2 cellular contexts compared by ENCODE assay signal in the genomic region with DNA sequence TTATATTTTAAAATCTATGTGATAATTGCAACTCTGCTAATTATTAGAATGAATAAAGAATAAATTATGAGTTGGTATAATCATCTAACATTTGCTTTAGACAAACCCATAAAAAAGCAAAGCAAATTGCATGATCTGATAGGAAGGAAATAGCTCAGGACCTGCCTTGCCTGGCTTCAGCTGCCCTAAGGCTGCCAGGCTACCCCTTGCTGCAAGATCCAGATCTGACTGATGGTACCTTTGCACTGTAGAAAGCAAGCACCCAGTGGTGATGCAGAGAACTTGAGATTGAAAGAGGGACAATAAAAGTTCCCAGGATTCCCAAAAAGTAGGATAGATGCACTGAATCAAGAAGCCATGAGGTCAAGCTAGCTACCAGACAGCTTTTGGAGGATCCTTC.
TF ChIP-seq lines count a peak whose summit lies in the region.

No MANE protein-coding gene starts in this region.

TF ChIP-seq in SK-N-SH, 30 proteins besides CTCF, POLR2A, EP300 and RAD21 (continued from another document):
- TF ChIP-seq, protein P1, sequence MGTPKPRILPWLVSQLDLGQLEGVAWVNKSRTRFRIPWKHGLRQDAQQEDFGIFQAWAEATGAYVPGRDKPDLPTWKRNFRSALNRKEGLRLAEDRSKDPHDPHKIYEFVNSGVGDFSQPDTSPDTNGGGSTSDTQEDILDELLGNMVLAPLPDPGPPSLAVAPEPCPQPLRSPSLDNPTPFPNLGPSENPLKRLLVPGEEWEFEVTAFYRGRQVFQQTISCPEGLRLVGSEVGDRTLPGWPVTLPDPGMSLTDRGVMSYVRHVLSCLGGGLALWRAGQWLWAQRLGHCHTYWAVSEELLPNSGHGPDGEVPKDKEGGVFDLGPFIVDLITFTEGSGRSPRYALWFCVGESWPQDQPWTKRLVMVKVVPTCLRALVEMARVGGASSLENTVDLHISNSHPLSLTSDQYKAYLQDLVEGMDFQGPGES (IDR thresholded peaks at IDR 0.05; ENCODE audit: low read depth, low read length), result no peak
- TF ChIP-seq MXI1 (IDR thresholded peaks at IDR 0.05; ENCODE audit: low read depth, low read length), result 0 out of 2 replicates have a peak, but pooled peaks have one; percentile 17

TF ChIP-seq in SK-N-SH treated with all-trans-retinoic acid at 6 μM for 48 hours, 23 proteins besides CTCF, POLR2A, EP300 and RAD21 (continued from another document):
- TF ChIP-seq, protein P2, sequence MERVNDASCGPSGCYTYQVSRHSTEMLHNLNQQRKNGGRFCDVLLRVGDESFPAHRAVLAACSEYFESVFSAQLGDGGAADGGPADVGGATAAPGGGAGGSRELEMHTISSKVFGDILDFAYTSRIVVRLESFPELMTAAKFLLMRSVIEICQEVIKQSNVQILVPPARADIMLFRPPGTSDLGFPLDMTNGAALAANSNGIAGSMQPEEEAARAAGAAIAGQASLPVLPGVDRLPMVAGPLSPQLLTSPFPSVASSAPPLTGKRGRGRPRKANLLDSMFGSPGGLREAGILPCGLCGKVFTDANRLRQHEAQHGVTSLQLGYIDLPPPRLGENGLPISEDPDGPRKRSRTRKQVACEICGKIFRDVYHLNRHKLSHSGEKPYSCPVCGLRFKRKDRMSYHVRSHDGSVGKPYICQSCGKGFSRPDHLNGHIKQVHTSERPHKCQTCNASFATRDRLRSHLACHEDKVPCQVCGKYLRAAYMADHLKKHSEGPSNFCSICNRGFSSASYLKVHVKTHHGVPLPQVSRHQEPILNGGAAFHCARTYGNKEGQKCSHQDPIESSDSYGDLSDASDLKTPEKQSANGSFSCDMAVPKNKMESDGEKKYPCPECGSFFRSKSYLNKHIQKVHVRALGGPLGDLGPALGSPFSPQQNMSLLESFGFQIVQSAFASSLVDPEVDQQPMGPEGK (CRISPR knock-in tag; IDR thresholded peaks at IDR 0.05; ENCODE audit: borderline replicate concordance), result no peak
- TF ChIP-seq ZFP30 (CRISPR knock-in tag; IDR thresholded peaks at IDR 0.05), result no peak
- TF ChIP-seq, protein P3, sequence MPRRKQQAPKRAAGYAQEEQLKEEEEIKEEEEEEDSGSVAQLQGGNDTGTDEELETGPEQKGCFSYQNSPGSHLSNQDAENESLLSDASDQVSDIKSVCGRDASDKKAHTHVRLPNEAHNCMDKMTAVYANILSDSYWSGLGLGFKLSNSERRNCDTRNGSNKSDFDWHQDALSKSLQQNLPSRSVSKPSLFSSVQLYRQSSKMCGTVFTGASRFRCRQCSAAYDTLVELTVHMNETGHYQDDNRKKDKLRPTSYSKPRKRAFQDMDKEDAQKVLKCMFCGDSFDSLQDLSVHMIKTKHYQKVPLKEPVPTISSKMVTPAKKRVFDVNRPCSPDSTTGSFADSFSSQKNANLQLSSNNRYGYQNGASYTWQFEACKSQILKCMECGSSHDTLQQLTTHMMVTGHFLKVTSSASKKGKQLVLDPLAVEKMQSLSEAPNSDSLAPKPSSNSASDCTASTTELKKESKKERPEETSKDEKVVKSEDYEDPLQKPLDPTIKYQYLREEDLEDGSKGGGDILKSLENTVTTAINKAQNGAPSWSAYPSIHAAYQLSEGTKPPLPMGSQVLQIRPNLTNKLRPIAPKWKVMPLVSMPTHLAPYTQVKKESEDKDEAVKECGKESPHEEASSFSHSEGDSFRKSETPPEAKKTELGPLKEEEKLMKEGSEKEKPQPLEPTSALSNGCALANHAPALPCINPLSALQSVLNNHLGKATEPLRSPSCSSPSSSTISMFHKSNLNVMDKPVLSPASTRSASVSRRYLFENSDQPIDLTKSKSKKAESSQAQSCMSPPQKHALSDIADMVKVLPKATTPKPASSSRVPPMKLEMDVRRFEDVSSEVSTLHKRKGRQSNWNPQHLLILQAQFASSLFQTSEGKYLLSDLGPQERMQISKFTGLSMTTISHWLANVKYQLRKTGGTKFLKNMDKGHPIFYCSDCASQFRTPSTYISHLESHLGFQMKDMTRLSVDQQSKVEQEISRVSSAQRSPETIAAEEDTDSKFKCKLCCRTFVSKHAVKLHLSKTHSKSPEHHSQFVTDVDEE (CRISPR knock-in tag; IDR thresholded peaks at IDR 0.05), result no peak
- no peak for TF ChIP-seq SNAI2 (CRISPR knock-in tag; IDR thresholded peaks at IDR 0.05)
- TF ChIP-seq ARNTL (CRISPR knock-in tag; IDR thresholded peaks at IDR 0.05; ENCODE audit: borderline replicate concordance, low read depth), result no peak
- no peak for TF ChIP-seq ZNF565 (CRISPR knock-in tag; conservative IDR thresholded peaks at IDR 0.05; ENCODE audit: low read depth)
- TF ChIP-seq TOX (CRISPR knock-in tag; IDR thresholded peaks at IDR 0.05; ENCODE audit: borderline replicate concordance), result no peak
- TF ChIP-seq ESRRG (CRISPR knock-in tag; IDR thresholded peaks at IDR 0.05), result no peak
- TF ChIP-seq TCF4 (CRISPR knock-in tag; IDR thresholded peaks at IDR 0.05; ENCODE audit: borderline replicate concordance), result no peak
- TF ChIP-seq, protein P4, sequence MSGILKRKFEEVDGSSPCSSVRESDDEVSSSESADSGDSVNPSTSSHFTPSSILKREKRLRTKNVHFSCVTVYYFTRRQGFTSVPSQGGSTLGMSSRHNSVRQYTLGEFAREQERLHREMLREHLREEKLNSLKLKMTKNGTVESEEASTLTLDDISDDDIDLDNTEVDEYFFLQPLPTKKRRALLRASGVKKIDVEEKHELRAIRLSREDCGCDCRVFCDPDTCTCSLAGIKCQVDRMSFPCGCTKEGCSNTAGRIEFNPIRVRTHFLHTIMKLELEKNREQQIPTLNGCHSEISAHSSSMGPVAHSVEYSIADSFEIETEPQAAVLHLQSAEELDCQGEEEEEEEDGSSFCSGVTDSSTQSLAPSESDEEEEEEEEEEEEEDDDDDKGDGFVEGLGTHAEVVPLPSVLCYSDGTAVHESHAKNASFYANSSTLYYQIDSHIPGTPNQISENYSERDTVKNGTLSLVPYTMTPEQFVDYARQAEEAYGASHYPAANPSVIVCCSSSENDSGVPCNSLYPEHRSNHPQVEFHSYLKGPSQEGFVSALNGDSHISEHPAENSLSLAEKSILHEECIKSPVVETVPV (CRISPR knock-in tag; IDR thresholded peaks at IDR 0.05), result no peak
TF ChIP-seq in SK-N-SH treated with all-trans-retinoic acid at 6 μM for 48 hours: peak in this region for 0.
